Comparison of ENCODE assay signal across 23 cellular contexts in the genomic region with DNA sequence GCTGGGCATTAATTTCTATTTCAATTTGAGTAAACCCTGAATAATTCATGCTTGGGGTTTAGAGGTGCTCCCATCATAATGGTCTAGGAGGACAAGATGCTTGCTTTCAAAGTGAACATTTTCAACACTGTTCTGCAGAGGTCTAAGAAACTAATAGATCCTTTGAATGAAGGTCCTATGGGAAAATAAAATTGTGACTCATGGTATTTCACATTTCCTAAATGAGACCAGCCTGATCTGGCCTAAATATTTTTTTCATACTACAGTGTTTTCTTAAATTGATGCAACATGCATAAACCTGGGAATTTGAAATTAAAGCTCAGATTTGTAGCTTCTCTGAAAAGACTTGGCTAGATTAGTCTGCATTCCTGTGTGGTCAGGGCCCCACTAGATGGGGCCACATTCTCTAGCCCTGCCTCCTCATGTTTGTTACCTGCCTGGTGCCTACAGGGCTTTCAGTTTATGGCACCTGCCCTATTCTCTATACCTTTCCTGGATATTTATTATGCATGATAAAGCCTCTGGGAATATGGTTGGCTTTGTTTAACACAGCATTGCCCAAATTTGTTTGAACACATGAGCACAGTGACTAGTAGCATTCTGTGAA.
"Had no signal": no experiment of that assay in that cellular context is flagged by ENCODE, and none has a peak within 500 bp of the region (broad histone marks: within the 10 kb centered on the region; RNA-seq: fewer than 3 reads in every experiment).

No MANE protein-coding gene starts in this region.

- H3K4me1 ChIP-seq: adrenal gland had no signal

- H3K4me3 ChIP-seq: adrenal gland had no signal

- H3K27ac ChIP-seq: adrenal gland had no signal

- DNase-seq: activated CD4-positive, alpha-beta memory T cell treated with anti-CD3 and anti-CD28 coated beads, Interleukin-2, amount 10 ng/mL, durations not matched to agents 7 days and 5 days; activated CD4-positive, alpha-beta T cell treated with anti-CD3 and anti-CD28 coated beads for 36 hours; activated CD4-positive, alpha-beta T cell treated with anti-CD3 and anti-CD28 coated beads, Interleukin-2, amount 50 U/mL, for 1 hour; activated gamma-delta T cell treated with Interleukin-2 at 50 U/mL for 16 hours; activated naive CD4-positive, alpha-beta T cell treated with anti-CD3 and anti-CD28 coated beads, Interleukin-2, amount 10 ng/mL, durations not matched to agents 7 days and 5 days; activated naive CD8-positive, alpha-beta T cell treated with anti-CD3 and anti-CD28 coated beads for 36 hours; activated T-cell treated with anti-CD3 and anti-CD28 coated beads for 4 hours; activated T-cell treated with anti-CD3 and anti-CD28 coated beads, Interleukin-2, amount 50 U/mL, for 72 hours; adrenal gland; anterior cingulate cortex; KG1; NCI-H1092; NCI-H1417; NCI-H1694; NCI-H2029; NCI-H2107; NCI-H446 treated with DMSO at 0.1 percent for 48 hours; NCI-H526; NCI-H82; SIG-M5; T-helper 2 cell; T1000 had no signal

- H3K27me3 Mint-ChIP-seq: activated CD4-positive, alpha-beta memory T cell treated with anti-CD3 and anti-CD28 coated beads, Interleukin-2, amount 10 ng/mL, durations not matched to agents 7 days and 5 days; activated CD4-positive, alpha-beta T cell treated with anti-CD3 and anti-CD28 coated beads for 36 hours; activated naive CD4-positive, alpha-beta T cell treated with anti-CD3 and anti-CD28 coated beads, Interleukin-2, amount 10 ng/mL, durations not matched to agents 7 days and 5 days; activated naive CD8-positive, alpha-beta T cell treated with anti-CD3 and anti-CD28 coated beads for 36 hours had no signal

- H3K27me3 ChIP-seq: adrenal gland had no signal

- ATAC-seq: activated CD4-positive, alpha-beta T cell treated with anti-CD3 and anti-CD28 coated beads for 36 hours; activated T-cell treated with anti-CD3 and anti-CD28 coated beads, Interleukin-2, amount 50 U/mL, for 72 hours had no signal

- H3K36me3 ChIP-seq: adrenal gland had no signal

- H3K27ac Mint-ChIP-seq: activated CD4-positive, alpha-beta memory T cell treated with anti-CD3 and anti-CD28 coated beads, Interleukin-2, amount 10 ng/mL, durations not matched to agents 7 days and 5 days; activated CD4-positive, alpha-beta T cell treated with anti-CD3 and anti-CD28 coated beads for 36 hours; activated naive CD4-positive, alpha-beta T cell treated with anti-CD3 and anti-CD28 coated beads, Interleukin-2, amount 10 ng/mL, durations not matched to agents 7 days and 5 days; activated naive CD8-positive, alpha-beta T cell treated with anti-CD3 and anti-CD28 coated beads for 36 hours; activated T-cell treated with anti-CD3 and anti-CD28 coated beads, Interleukin-2, amount 50 U/mL, for 72 hours; activated T-helper 2 cell treated with anti-CD3 and anti-CD28 coated beads, Interferon-gamma antibody, Interleukin-2, Interleukin-4, amounts not matched to agents 10 μg/mL and 5 μg/mL and 100 μg/mL, durations not matched to agents 14 hours and 24 hours and 36 hours had no signal

- H3K4me1 Mint-ChIP-seq: activated CD4-positive, alpha-beta memory T cell treated with anti-CD3 and anti-CD28 coated beads, Interleukin-2, amount 10 ng/mL, durations not matched to agents 7 days and 5 days; activated CD4-positive, alpha-beta T cell treated with anti-CD3 and anti-CD28 coated beads for 36 hours; activated naive CD4-positive, alpha-beta T cell treated with anti-CD3 and anti-CD28 coated beads, Interleukin-2, amount 10 ng/mL, durations not matched to agents 7 days and 5 days; activated naive CD8-positive, alpha-beta T cell treated with anti-CD3 and anti-CD28 coated beads for 36 hours had no signal

- H3K9me3 ChIP-seq: adrenal gland had no signal

- H3K4me3 Mint-ChIP-seq: activated CD4-positive, alpha-beta memory T cell treated with anti-CD3 and anti-CD28 coated beads, Interleukin-2, amount 10 ng/mL, durations not matched to agents 7 days and 5 days; activated CD4-positive, alpha-beta T cell treated with anti-CD3 and anti-CD28 coated beads for 36 hours; activated naive CD4-positive, alpha-beta T cell treated with anti-CD3 and anti-CD28 coated beads, Interleukin-2, amount 10 ng/mL, durations not matched to agents 7 days and 5 days; activated naive CD8-positive, alpha-beta T cell treated with anti-CD3 and anti-CD28 coated beads for 36 hours; activated T-cell treated with anti-CD3 and anti-CD28 coated beads, Interleukin-2, amount 50 U/mL, for 72 hours had no signal

- H3K9me3 Mint-ChIP-seq: activated CD4-positive, alpha-beta memory T cell treated with anti-CD3 and anti-CD28 coated beads, Interleukin-2, amount 10 ng/mL, durations not matched to agents 7 days and 5 days had no signal
